In the genomic region with DNA sequence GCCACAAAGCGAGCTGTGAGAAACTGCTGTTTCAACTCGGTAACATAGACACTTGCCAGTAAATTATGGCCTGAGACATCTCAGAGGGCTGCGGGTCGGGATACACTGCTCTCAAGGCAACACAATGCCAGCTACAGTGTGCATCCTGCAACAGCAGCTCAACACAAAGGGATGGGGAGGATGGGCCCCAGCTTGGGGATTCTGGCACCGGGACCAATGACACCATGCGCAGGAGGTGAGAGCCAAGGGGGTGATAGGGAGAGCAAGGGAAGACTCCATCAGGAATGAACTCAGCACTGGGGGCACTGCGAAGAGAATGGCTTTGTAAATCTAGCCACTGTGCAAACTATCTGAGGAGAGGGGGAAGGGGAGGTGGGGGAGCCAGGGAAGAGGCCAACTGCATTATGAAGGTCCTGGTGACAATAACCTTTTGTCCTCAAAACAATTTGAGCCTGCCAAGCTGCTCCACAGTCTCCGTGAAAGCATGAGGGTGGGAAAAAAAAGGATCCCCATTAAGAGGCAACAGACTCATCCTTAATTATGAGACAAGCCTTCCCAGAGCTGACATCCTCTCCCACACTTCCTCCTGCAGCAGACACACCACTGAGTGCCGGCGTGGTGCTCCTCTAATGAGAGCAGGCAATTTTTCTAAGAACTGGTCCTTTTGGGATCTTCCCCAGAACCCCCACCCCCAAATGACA, we compare ENCODE assay signal across 1 cellular context.
TF ChIP-seq lines count a peak whose summit lies in the region.

No MANE protein-coding gene starts in this region.

TF ChIP-seq in PFSK-1, 5 proteins besides CTCF, POLR2A, EP300 and RAD21 (continued from another document):
- TF ChIP-seq, protein P1, sequence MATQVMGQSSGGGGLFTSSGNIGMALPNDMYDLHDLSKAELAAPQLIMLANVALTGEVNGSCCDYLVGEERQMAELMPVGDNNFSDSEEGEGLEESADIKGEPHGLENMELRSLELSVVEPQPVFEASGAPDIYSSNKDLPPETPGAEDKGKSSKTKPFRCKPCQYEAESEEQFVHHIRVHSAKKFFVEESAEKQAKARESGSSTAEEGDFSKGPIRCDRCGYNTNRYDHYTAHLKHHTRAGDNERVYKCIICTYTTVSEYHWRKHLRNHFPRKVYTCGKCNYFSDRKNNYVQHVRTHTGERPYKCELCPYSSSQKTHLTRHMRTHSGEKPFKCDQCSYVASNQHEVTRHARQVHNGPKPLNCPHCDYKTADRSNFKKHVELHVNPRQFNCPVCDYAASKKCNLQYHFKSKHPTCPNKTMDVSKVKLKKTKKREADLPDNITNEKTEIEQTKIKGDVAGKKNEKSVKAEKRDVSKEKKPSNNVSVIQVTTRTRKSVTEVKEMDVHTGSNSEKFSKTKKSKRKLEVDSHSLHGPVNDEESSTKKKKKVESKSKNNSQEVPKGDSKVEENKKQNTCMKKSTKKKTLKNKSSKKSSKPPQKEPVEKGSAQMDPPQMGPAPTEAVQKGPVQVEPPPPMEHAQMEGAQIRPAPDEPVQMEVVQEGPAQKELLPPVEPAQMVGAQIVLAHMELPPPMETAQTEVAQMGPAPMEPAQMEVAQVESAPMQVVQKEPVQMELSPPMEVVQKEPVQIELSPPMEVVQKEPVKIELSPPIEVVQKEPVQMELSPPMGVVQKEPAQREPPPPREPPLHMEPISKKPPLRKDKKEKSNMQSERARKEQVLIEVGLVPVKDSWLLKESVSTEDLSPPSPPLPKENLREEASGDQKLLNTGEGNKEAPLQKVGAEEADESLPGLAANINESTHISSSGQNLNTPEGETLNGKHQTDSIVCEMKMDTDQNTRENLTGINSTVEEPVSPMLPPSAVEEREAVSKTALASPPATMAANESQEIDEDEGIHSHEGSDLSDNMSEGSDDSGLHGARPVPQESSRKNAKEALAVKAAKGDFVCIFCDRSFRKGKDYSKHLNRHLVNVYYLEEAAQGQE (IDR thresholded peaks at IDR 0.05; ENCODE audit: insufficient read depth in 1 of 2, low read depth in 2 of 2, low read length in 2 of 2): no peak
